Comparison of ENCODE assay signal across 18 cellular contexts in genomic region chr21:37819372-37819771, GRCh38.
DNase-seq lines count a peak whose midpoint lies in the region; ATAC-seq, FAIRE-seq and TF ChIP-seq lines count a peak whose summit lies in the region.
"Had no signal": no experiment of that assay in that cellular context is flagged by ENCODE, and none has a peak within 500 bp of the region (broad histone marks: within the 10 kb centered on the region; RNA-seq: fewer than 3 reads in every experiment).

No MANE protein-coding gene starts in this region.

- intact Hi-C loops in K562 (cut with micrococcal nuclease): no loop called here
- intact Hi-C loops in colonic mucosa (cut with DNase I): no loop called here
- intact Hi-C loops in adrenal gland (cut with DNase I): no loop called here

- no peak for TF ChIP-seq RAD21 in K562 (CRISPR knock-in tag; conservative IDR thresholded peaks at IDR 0.05 in 1 of 2, IDR thresholded peaks at IDR 0.05 in 1 of 2)

- H3K27me3 ChIP-seq in HUES6 (ENCODE audit: control insufficient read depth, insufficient read depth, low read length) (no peaks in the 10 kb centered on the region), K562 (ENCODE audit: control insufficient read depth in 2 of 2, insufficient read depth in 2 of 2, low read length in 2 of 2) (peaks cover 22% of the 10 kb centered on the region in 2 experiments), colonic mucosa (no peaks in the 10 kb centered on the region), upper lobe of left lung (no peaks in the 10 kb centered on the region), adrenal gland (no peaks in the 10 kb centered on the region)

- TF ChIP-seq POLR2A in K562 (conservative IDR thresholded peaks at IDR 0.05) (no peak), upper lobe of left lung (IDR thresholded peaks at IDR 0.05) (no peak), adrenal gland (IDR thresholded peaks at IDR 0.05) (no peak)

- DNase-seq in K562 (ENCODE audit: extremely low read depth in 1 of 4, low spot score in 3 of 4) (no peak), mucosa of gallbladder (ENCODE audit: low spot score) (peak; percentile 17), colonic mucosa (no peak), upper lobe of left lung (no peak), adrenal gland (no peak)
- DNase-seq: BE2C; CD4-positive, alpha-beta memory T cell; DMS79 treated with DMSO at 0.1 percent for 48 hours; EL; HCEC 1CT; HFFc6 had no signal

- in situ Hi-C loops in K562 (cut with MboI): no loop called here

- FAIRE-seq in K562 (lab: Jason Lieb, UNC): no peak
- FAIRE-seq: A204.1, G401.6, GM12891, H1 had no signal

- TF ChIP-seq EP300 in K562 (IDR thresholded peaks at IDR 0.05; ENCODE audit: low read length) (no peak), upper lobe of left lung (IDR thresholded peaks at IDR 0.05) (no peak)

- H3K4me1 ChIP-seq in HUES6 (ENCODE audit: control insufficient read depth, insufficient read depth, low read length) (peaks cover 25% of the 10 kb centered on the region), K562 (replicated peaks in 1 of 2; ENCODE audit: control insufficient read depth in 2 of 2, insufficient read depth in 2 of 2, low read length in 2 of 2) (no peaks in the 10 kb centered on the region), colonic mucosa (no peaks in the 10 kb centered on the region), upper lobe of left lung (no peaks in the 10 kb centered on the region), adrenal gland (replicated peaks in 1 of 2) (no peaks in the 10 kb centered on the region)
- H3K4me1 ChIP-seq: BE2C had no signal

- TF ChIP-seq CTCF in K562 (IDR thresholded peaks at IDR 0.05 in 2 of 3, conservative IDR thresholded peaks at IDR 0.05 in 1 of 3; ENCODE audit: insufficient read depth in 2 of 3, low read depth in 1 of 3, low read length in 3 of 3): no peak
- TF ChIP-seq CTCF in colonic mucosa (IDR thresholded peaks at IDR 0.05): no peak
- TF ChIP-seq CTCF in upper lobe of left lung (IDR thresholded peaks at IDR 0.05): no peak
- TF ChIP-seq CTCF in adrenal gland (IDR thresholded peaks at IDR 0.05): no peak

- no peak for ATAC-seq in K562
- ATAC-seq in GM18909 (IDR thresholded peaks at IDR 0.05; ENCODE audit: poor library complexity, unreplicated experiment): no peak
- no peak for ATAC-seq in upper lobe of left lung (ENCODE audit: low FRiP score in 2 of 2)

- no peaks in the 10 kb centered on the region for H3K9me1 ChIP-seq in K562 (ENCODE audit: control insufficient read depth, insufficient read depth, low read length)

- no peaks in the 10 kb centered on the region for H4K20me1 ChIP-seq in K562 (replicated peaks; ENCODE audit: control insufficient read depth, insufficient read depth, low read length)

- H3K79me2 ChIP-seq in K562 (ENCODE audit: control insufficient read depth, insufficient read depth, low read length): no peaks in the 10 kb centered on the region

- H2AFZ ChIP-seq in K562 (ENCODE audit: low read depth, low read length): no peak overlapping the region

- H3K4me2 ChIP-seq in K562 (ENCODE audit: insufficient read depth, low read length): no peak overlapping the region

- H3K27ac ChIP-seq in HUES6 (ENCODE audit: low read depth, low read length): peak overlapping the region; percentile 43; the same call in 1 of the 2 replicates
- no peak overlapping the region for H3K27ac ChIP-seq in K562 (ENCODE audit: extremely low read depth, low read depth, low read length)
- H3K27ac ChIP-seq in colonic mucosa: no peak overlapping the region
- H3K27ac ChIP-seq in upper lobe of left lung: no peak overlapping the region
- H3K27ac ChIP-seq in adrenal gland: no peak overlapping the region
- H3K27ac ChIP-seq: C4-2B had no signal

- POLR2A ChIA-PET in K562 (lab: Yijun Ruan, JAX): no interaction called here

- H3K9me3 ChIP-seq in HUES6 (ENCODE audit: control insufficient read depth, insufficient read depth, low read depth, low read length) (no peaks in the 10 kb centered on the region), K562 (replicated peaks; ENCODE audit: control insufficient read depth, insufficient read depth, low read depth, low read length) (no peaks in the 10 kb centered on the region), colonic mucosa (no peaks in the 10 kb centered on the region), upper lobe of left lung (no peaks in the 10 kb centered on the region), adrenal gland (replicated peaks in 1 of 3) (no peaks in the 10 kb centered on the region)
- H3K9me3 ChIP-seq: BE2C had no signal

- CTCF ChIA-PET in K562 (lab: Yijun Ruan, JAX; ENCODE audit: low intra/inter-chr PET ratio): no interaction called here

- H3K36me3 ChIP-seq in HUES6 (ENCODE audit: control insufficient read depth, insufficient read depth, low read length) (no peaks in the 10 kb centered on the region), K562 (ENCODE audit: control insufficient read depth, insufficient read depth, low read length) (no peaks in the 10 kb centered on the region), colonic mucosa (no peaks in the 10 kb centered on the region), upper lobe of left lung (no peaks in the 10 kb centered on the region), adrenal gland (replicated peaks in 1 of 2) (no peaks in the 10 kb centered on the region)
- H3K36me3 ChIP-seq: BE2C had no signal

- H3K4me3 ChIP-seq in HUES6 (ENCODE audit: low read depth, low read length) (no peak overlapping the region), K562 (no peak overlapping the region), colonic mucosa (no peak overlapping the region), upper lobe of left lung (no peak overlapping the region), adrenal gland (no peak overlapping the region)

- no peak overlapping the region for H3K9ac ChIP-seq in HUES6 (ENCODE audit: low read length)
- no peak overlapping the region for H3K9ac ChIP-seq in K562 (ENCODE audit: insufficient read depth in 1 of 2, low read depth in 2 of 2, low read length in 2 of 2)
- H3K9ac ChIP-seq in colonic mucosa (ENCODE audit: low read depth in 2 of 2, low read length in 2 of 2): no peak overlapping the region

- BruUV-seq in K562 (replicated peaks; lab: Mats Ljungman, UMichigan): no TSS peak

TF ChIP-seq in K562, 482 proteins besides CTCF, POLR2A, EP300 and RAD21:
- TF ChIP-seq, protein P1, sequence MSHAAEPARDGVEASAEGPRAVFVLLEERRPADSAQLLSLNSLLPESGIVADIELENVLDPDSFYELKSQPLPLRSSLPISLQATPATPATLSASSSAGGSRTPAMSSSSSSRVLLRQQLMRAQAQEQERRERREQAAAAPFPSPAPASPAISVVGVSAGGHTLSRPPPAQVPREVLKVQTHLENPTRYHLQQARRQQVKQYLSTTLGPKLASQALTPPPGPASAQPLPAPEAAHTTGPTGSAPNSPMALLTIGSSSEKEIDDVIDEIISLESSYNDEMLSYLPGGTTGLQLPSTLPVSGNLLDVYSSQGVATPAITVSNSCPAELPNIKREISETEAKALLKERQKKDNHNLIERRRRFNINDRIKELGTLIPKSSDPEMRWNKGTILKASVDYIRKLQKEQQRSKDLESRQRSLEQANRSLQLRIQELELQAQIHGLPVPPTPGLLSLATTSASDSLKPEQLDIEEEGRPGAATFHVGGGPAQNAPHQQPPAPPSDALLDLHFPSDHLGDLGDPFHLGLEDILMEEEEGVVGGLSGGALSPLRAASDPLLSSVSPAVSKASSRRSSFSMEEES (CRISPR knock-in tag; IDR thresholded peaks at IDR 0.05): peak; percentile 40; the same call in 1 of the 2 replicates
- TF ChIP-seq, protein P2, sequence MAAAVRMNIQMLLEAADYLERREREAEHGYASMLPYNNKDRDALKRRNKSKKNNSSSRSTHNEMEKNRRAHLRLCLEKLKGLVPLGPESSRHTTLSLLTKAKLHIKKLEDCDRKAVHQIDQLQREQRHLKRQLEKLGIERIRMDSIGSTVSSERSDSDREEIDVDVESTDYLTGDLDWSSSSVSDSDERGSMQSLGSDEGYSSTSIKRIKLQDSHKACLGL (CRISPR knock-in tag; IDR thresholded peaks at IDR 0.05; ENCODE audit: borderline replicate concordance, poor library complexity, severe bottlenecking): no peak
- no peak for TF ChIP-seq FIP1L1 (IDR thresholded peaks at IDR 0.05; ENCODE audit: low read depth, low read length, poor library complexity, severe bottlenecking)
